Comparison of ENCODE assay signal across 5 cellular contexts in genomic region chr5:76998251-76998650, GRCh38. TPM values are rescaled to one million over a fixed set of nuclear protein-coding genes. Genes with fewer than 3 reads are reported as not detected.
"Had no signal": no experiment of that assay in that cellular context is flagged by ENCODE, and none has a peak within 500 bp of the region (broad histone marks: within the 10 kb centered on the region; RNA-seq: fewer than 3 reads in every experiment).

No MANE protein-coding gene starts in this region.

RNA-seq across cellular contexts. Expression of gene CRHBP, which starts 45.4 kb away (rescaled TPM):
- total RNA-seq: PC-3, PC-9, SJCRH30, SK-MEL-5 had no signal
- polyA plus RNA-seq: SK-N-SH had no signal
